ENCODE assay signal across 8 cellular contexts in the genomic region with DNA sequence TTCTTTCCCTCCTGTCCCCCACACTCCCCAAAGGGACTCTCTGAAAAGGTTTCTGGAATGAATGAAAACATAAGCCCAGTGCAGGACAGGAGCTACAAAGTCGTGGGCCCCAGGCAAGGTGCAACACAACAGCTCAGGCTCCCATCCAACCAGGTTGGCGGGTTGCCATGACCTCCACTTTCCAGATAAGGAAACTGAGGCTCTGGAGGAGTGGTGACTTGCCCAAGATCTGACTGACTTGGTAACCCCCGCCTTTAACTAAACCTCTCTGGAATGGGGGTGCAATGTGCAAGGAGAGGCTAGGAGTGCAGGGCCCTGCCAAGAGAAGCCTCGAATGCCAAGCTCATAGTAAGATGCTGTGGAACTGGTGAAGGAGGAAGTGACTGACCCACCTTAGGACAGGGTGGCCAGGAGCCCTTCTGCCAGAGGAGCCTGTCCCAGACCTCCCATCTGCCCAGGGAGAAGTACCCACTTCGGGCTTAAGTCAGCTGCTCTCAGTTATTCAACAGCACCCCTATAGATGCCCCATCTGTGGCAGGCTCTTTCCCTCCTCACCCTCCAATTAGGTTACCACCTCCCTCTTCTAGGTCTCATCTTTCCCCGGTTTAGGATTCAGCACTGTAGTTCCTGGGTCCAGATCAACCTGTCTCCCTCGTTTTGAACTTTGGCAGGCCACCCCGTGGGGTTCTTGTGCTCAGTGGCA. TPM values are rescaled to one million over a fixed set of nuclear protein-coding genes. Genes with fewer than 3 reads are reported as not detected.
DNase-seq lines count a peak whose midpoint lies in the region; ATAC-seq and TF ChIP-seq lines count a peak whose summit lies in the region.

No MANE protein-coding gene starts in this region.

- DNase-seq in CD8-positive, alpha-beta T cell, result peak in 1 of 7 experiments; percentile 9
- DNase-seq in PC-9 (no peak), osteoblast (ENCODE audit: insufficient read length, low spot score, missing footprints) (peak; percentile 91), UCSD-AML1 (lab: John Stamatoyannopoulos, UW; ENCODE audit: unreplicated experiment) (no peak), DMS53 (lab: John Stamatoyannopoulos, UW) (no peak), nucleus accumbens (lab: John Stamatoyannopoulos, UW) (no peak)
- no peak for DNase-seq in effector CD8-positive, alpha-beta T cell (lab: John Stamatoyannopoulos, UW)

- no peaks in the 10 kb centered on the region for H3K36me3 ChIP-seq in CD8-positive, alpha-beta T cell (ENCODE audit: insufficient read depth, low read length)
- H3K36me3 ChIP-seq in PC-9 (ENCODE audit: low read depth), result no peaks in the 10 kb centered on the region
- peaks cover 7% of the 10 kb centered on the region for H3K36me3 ChIP-seq in endocrine pancreas (ENCODE audit: control insufficient read depth, insufficient read depth, low read length)
- peaks cover 21% of the 10 kb centered on the region for H3K36me3 ChIP-seq in osteoblast (ENCODE audit: insufficient read depth, low read length)

- peak overlapping the region; percentile 99 for H3K27ac Mint-ChIP-seq in CD8-positive, alpha-beta T cell

- no peaks in the 10 kb centered on the region for H3K27me3 ChIP-seq in CD8-positive, alpha-beta T cell (ENCODE audit: insufficient read depth, low read length)
- no peaks in the 10 kb centered on the region for H3K27me3 ChIP-seq in PC-9 (ENCODE audit: insufficient read depth, low read depth)
- no peaks in the 10 kb centered on the region for H3K27me3 ChIP-seq in endocrine pancreas (ENCODE audit: control insufficient read depth, insufficient read depth, low read length)
- no peaks in the 10 kb centered on the region for H3K27me3 ChIP-seq in osteoblast (ENCODE audit: insufficient read depth, low read length)

- CTCF ChIA-PET in CD8-positive, alpha-beta T cell (lab: Charles Lee), result interaction anchor here (1.0 to 3.6 kb wide), 2 partner anchors 26 to 42 kb away, joined by 3 to 20 read pairs; no protein-coding TSS in a partner anchor
- CTCF ChIA-PET in PC-9 (lab: Charles Lee), result interaction anchor here (0.7 kb wide), 1 partner anchor 216 kb away, joined by 3 read pairs; no protein-coding TSS in a partner anchor

- no peaks in the 10 kb centered on the region for H3K9me3 Mint-ChIP-seq in CD8-positive, alpha-beta T cell

- H3K4me3 Mint-ChIP-seq in CD8-positive, alpha-beta T cell, result peak overlapping the region; percentile 91

- POLR2A ChIA-PET in CD8-positive, alpha-beta T cell (lab: Charles Lee), result interaction anchor here (1.1 kb wide), 1 partner anchor 42 kb away, joined by 5 read pairs; no protein-coding TSS in a partner anchor
- POLR2A ChIA-PET in PC-9 (lab: Charles Lee; ENCODE audit: unreplicated experiment), result interaction anchor here (0.6 kb wide), 1 partner anchor 229 kb away, joined by 3 read pairs; no protein-coding TSS in a partner anchor

- ATAC-seq in CD8-positive, alpha-beta T cell, result no peak

- peak overlapping the region; percentile 98 for H3K9ac ChIP-seq in endocrine pancreas (ENCODE audit: control insufficient read depth, insufficient read depth, low read length)

- peaks cover 8% of the 10 kb centered on the region; the same call in 1 of the 2 replicates for H3K79me2 ChIP-seq in PC-9 (ENCODE audit: low read depth)
- peaks cover 40% of the 10 kb centered on the region for H3K79me2 ChIP-seq in osteoblast (ENCODE audit: insufficient read depth, low read length)

- BruUV-seq in PC-9 (replicated peaks; lab: Mats Ljungman, UMichigan), result no TSS peak

- peaks cover 15% of the 10 kb centered on the region; the same call in 1 of the 2 replicates for H3F3A ChIP-seq in PC-9 (ENCODE audit: insufficient read depth, low read depth)

- H4K20me1 ChIP-seq in PC-9 (ENCODE audit: insufficient read depth), result no peaks in the 10 kb centered on the region
- H4K20me1 ChIP-seq in osteoblast (ENCODE audit: insufficient read depth, low read length), result peaks cover 29% of the 10 kb centered on the region

- no peaks in the 10 kb centered on the region for H3K9me3 ChIP-seq in CD8-positive, alpha-beta T cell (ENCODE audit: low read length)
- H3K9me3 ChIP-seq in PC-9 (ENCODE audit: insufficient read depth, low read depth), result no peaks in the 10 kb centered on the region
- H3K9me3 ChIP-seq in endocrine pancreas (ENCODE audit: control insufficient read depth, low read length), result no peaks in the 10 kb centered on the region
- no peaks in the 10 kb centered on the region for H3K9me3 ChIP-seq in osteoblast (ENCODE audit: low read depth, low read length)

- H3K4me1 Mint-ChIP-seq in CD8-positive, alpha-beta T cell (ENCODE audit: low read depth), result peaks cover 41% of the 10 kb centered on the region

- peak overlapping the region; percentile 77 for H3K4me2 ChIP-seq in PC-9
- H3K4me2 ChIP-seq in osteoblast (ENCODE audit: insufficient read depth, low read length), result peak overlapping the region; percentile 92

- H3K4me1 ChIP-seq in CD8-positive, alpha-beta T cell (ENCODE audit: insufficient read depth, low read length), result peaks cover 26% of the 10 kb centered on the region
- H3K4me1 ChIP-seq in PC-9 (replicated peaks; ENCODE audit: insufficient read depth) (peaks cover 37% of the 10 kb centered on the region), endocrine pancreas (ENCODE audit: control insufficient read depth, insufficient read depth, low read length) (no peaks in the 10 kb centered on the region), osteoblast (ENCODE audit: insufficient read depth, low read length) (peaks cover 19% of the 10 kb centered on the region)

- no peaks in the 10 kb centered on the region for H3K27me3 Mint-ChIP-seq in CD8-positive, alpha-beta T cell (ENCODE audit: low read depth)

- peaks cover 33% of the 10 kb centered on the region for H3K36me3 Mint-ChIP-seq in CD8-positive, alpha-beta T cell

- H2AFZ ChIP-seq in PC-9 (no peak overlapping the region), osteoblast (ENCODE audit: low read length) (peak overlapping the region; percentile 87)

- H3K27ac ChIP-seq in CD8-positive, alpha-beta T cell (ENCODE audit: low read depth, low read length), result peak overlapping the region; percentile 90
- H3K27ac ChIP-seq in PC-9 (no peak overlapping the region), osteoblast (ENCODE audit: low read depth, low read length) (peak overlapping the region; percentile 73)

- H3K9me2 ChIP-seq in PC-9 (ENCODE audit: insufficient read depth), result no peaks in the 10 kb centered on the region

- TF ChIP-seq CTCF in CD8-positive, alpha-beta T cell (IDR thresholded peaks at IDR 0.05), result no peak
- no peak for TF ChIP-seq CTCF in PC-9 (conservative IDR thresholded peaks at IDR 0.05)
- no peak for TF ChIP-seq CTCF in osteoblast (IDR thresholded peaks at IDR 0.05; ENCODE audit: extremely low read depth, low read depth, low read length)

- intact Hi-C loops in CD8-positive, alpha-beta T cell (cut with DNase I, micrococcal nuclease), result loop anchor here (2.0 to 10.0 kb wide), 3 partner anchors 82 to 890 kb away; partner anchors contain the start of genes DCP1A (in 1 of the 2), GLT8D1 (in 1 of the 2), SPCS1 (in 1 of the 2) and UQCC5 (in 1 of the 2)
- intact Hi-C loops in PC-9 (cut with micrococcal nuclease; ENCODE audit: unreplicated experiment), result loop anchor here (2.0 to 5.0 kb wide), 2 partner anchors 72 to 237 kb away; no protein-coding TSS in a partner anchor

- H3K4me3 ChIP-seq in CD8-positive, alpha-beta T cell (ENCODE audit: low read depth, low read length), result peak overlapping the region; percentile 71
- H3K4me3 ChIP-seq in PC-9, result peak overlapping the region; percentile 81; the same call in 1 of the 2 replicates
- peak overlapping the region; percentile 55 for H3K4me3 ChIP-seq in endocrine pancreas (ENCODE audit: control insufficient read depth, insufficient read depth, low read length)
- peak overlapping the region; percentile 92 for H3K4me3 ChIP-seq in osteoblast (ENCODE audit: insufficient read depth, low read length)

RNA-seq across cellular contexts. Expression of gene TNNC1, which starts 0.5 kb away (rescaled TPM):
- total RNA-seq in CD8-positive, alpha-beta T cell, result 1 to 10 TPM; 3.8 to 4.3 TPM
- total RNA-seq in PC-9 (2021), result 8.3 and 8.4 TPM in 2 replicates
- 0.29 and 0.36 TPM in 2 replicates for total RNA-seq in osteoblast

RNA-seq across cellular contexts. Expression of gene NISCH, which starts 1.0 kb away (rescaled TPM):
- 100 to 1,000 TPM; 150 to 163 TPM for total RNA-seq in CD8-positive, alpha-beta T cell
- total RNA-seq in PC-9 (2021) (66.1 and 68.0 TPM in 2 replicates), osteoblast (72.2 and 83.2 TPM in 2 replicates)

RNA-seq across cellular contexts. Expression of gene SEMA3G, which starts 9.5 kb away (rescaled TPM):
- total RNA-seq in CD8-positive, alpha-beta T cell, result under 1 TPM in 1 of 2 experiments, not detected in 1; 0.05 TPM
- 1.3 and 1.4 TPM in 2 replicates for total RNA-seq in PC-9 (2021)
- under 0.01 TPM in 1 of 2 replicates, not detected in the other for total RNA-seq in osteoblast

RNA-seq across cellular contexts. Expression of gene STAB1, which starts 40.8 kb away (rescaled TPM):
- total RNA-seq in CD8-positive, alpha-beta T cell, result under 1 TPM; 0.33 to 0.46 TPM
- total RNA-seq in PC-9 (2021) (0.04 TPM in 1 of 2 replicates, not detected in the other), osteoblast (0.59 and 1.1 TPM in 2 replicates)

RNA-seq across cellular contexts. Expression of gene PHF7, which starts 43.9 kb away (rescaled TPM):
- total RNA-seq in CD8-positive, alpha-beta T cell, result 10 to 100 TPM; 10.2 to 11.6 TPM
- total RNA-seq in PC-9 (2021) (14.0 and 14.5 TPM in 2 replicates), osteoblast (8.8 and 10.9 TPM in 2 replicates)
